In genomic region chr18:46250084-46250811, GRCh38 we compare ENCODE assay signal across 8 cellular contexts.
DNase-seq lines count a peak whose midpoint lies in the region; ATAC-seq, FAIRE-seq and TF ChIP-seq lines count a peak whose summit lies in the region.

No MANE protein-coding gene starts in this region.

- no peaks in the 10 kb centered on the region for H3K36me3 ChIP-seq in mucosa of descending colon (ENCODE audit: low read depth)
- H3K36me3 ChIP-seq in esophagus muscularis mucosa, result peaks cover 0 to 6% (median 0%) of the 10 kb centered on the region in 4 donors

- WGBS in esophagus muscularis mucosa, result 52% methylated on average over 4 of the region's 4 CpGs

- FAIRE-seq in colon (lab: Jason Lieb, UNC), result peak; percentile 96

- H3K9me3 Mint-ChIP-seq in IgD-negative memory B cell, result no peaks in the 10 kb centered on the region

- H3K4me1 Mint-ChIP-seq in IgD-negative memory B cell, result peaks cover 24 to 34% (median 25%) of the 10 kb centered on the region in 3 donors

- H3K4me3 Mint-ChIP-seq in IgD-negative memory B cell, result peak overlapping the region; percentile 83 to 93 (median 86)

- peak; percentile 70 for DNase-seq in Daoy (ENCODE audit: low read depth)
- peak in 3 of 5 experiments; percentile 19 to 94 (median 73) for DNase-seq in T-helper 2 cell
- DNase-seq in mucosa of descending colon, result peak in 1 of 3 donors; percentile 81
- peak; percentile 36 for DNase-seq in stromal cell of bone marrow (ENCODE audit: low read depth)
- no peak for DNase-seq in esophagus muscularis mucosa (ENCODE audit: extremely low spot score)

- no peak for TF ChIP-seq EP300 in esophagus muscularis mucosa (IDR thresholded peaks at IDR 0.05)

- H3K27me3 ChIP-seq in esophagus muscularis mucosa, result no peaks in the 10 kb centered on the region

- TF ChIP-seq POLR2A in esophagus muscularis mucosa (IDR thresholded peaks at IDR 0.05; ENCODE audit: low read depth), result no peak

- peak overlapping the region; percentile 90 to 97 (median 97) for H3K27ac Mint-ChIP-seq in IgD-negative memory B cell

- H3K9me3 ChIP-seq in mucosa of descending colon, result no peaks in the 10 kb centered on the region
- H3K9me3 ChIP-seq in esophagus muscularis mucosa, result no peaks in the 10 kb centered on the region

- no peaks in the 10 kb centered on the region for H3K27me3 Mint-ChIP-seq in IgD-negative memory B cell

- peaks cover 3% of the 10 kb centered on the region for H3K36me3 Mint-ChIP-seq in IgD-negative memory B cell

- no peak for TF ChIP-seq CTCF in mucosa of descending colon (IDR thresholded peaks at IDR 0.05)
- TF ChIP-seq CTCF in esophagus muscularis mucosa (IDR thresholded peaks at IDR 0.05), result no peak

- ATAC-seq in GM21529 (IDR thresholded peaks at IDR 0.05; ENCODE audit: unreplicated experiment) (peak; percentile 98), mucosa of descending colon (peak; percentile 94)

- H3K4me3 ChIP-seq in mucosa of descending colon (no peak overlapping the region), esophagus muscularis mucosa (no peak overlapping the region)

- H3K27ac ChIP-seq in esophagus muscularis mucosa (replicated peaks in 1 of 4), result no peak overlapping the region

- intact Hi-C loops in mucosa of descending colon (cut with DNase I, micrococcal nuclease) (no loop called here), esophagus muscularis mucosa (cut with DNase I) (loop anchor here (5.0 kb wide), 1 partner anchor 78 kb away; a partner anchor contains a TSS)

- H3K4me1 ChIP-seq in mucosa of descending colon (ENCODE audit: low read depth) (peaks cover 26% of the 10 kb centered on the region), esophagus muscularis mucosa (peaks cover 15 to 37% (median 33%) of the 10 kb centered on the region in 4 donors)
